Comparison of ENCODE assay signal across 1 cellular context in the genomic region with DNA sequence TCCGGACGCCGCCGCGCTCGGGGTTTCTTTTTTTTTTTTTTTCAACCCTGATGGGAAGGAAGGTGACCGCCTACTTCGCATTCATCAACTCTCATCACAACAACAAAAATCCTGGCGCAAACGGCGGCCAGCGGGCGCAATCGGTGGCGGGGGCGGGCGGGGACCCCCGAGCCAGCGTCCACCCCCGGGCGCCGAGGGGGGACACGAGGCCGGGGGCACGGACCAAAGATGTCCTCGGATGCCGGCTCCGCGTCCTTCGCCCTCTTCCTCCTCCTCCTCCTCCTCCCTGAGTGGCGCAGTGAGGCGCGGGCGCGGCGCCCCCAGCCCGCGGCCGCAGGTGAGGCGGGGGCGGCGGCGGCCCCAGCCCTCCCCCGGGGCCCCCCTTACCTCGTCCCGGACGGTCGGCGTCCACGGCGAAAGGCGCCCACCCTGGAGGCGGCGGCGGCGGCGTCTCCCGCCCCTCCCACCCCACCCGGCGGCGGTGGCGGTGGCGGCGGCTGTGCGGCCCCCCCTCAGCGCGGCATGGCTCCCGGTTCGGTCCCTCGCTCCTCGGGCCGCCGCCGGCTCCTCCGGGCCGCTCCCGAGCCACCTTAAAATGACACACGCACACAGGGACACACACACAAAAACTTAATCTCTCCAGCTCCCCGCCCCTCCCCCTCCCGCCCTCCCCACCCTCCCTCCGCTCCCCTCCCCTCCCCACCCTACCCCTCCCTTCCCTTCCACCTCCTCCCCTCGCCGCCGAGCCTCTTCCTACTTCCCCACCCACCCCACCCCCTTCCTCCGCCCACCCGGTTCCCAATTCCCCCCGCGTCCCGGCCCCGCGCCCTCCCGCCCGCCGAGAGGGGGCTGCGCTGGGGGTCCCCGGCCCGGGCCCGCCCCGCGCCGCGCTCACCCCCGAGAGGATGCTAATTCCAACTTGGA.
TF ChIP-seq lines count a peak whose summit lies in the region.

A gene (minus strand): TSS at position 632 of the 924 bp plus-strand sequence.

TF ChIP-seq in HEK293, 187 proteins besides CTCF, POLR2A, EP300 and RAD21 (continued from another document and continues in another):
- TF ChIP-seq, protein P1, sequence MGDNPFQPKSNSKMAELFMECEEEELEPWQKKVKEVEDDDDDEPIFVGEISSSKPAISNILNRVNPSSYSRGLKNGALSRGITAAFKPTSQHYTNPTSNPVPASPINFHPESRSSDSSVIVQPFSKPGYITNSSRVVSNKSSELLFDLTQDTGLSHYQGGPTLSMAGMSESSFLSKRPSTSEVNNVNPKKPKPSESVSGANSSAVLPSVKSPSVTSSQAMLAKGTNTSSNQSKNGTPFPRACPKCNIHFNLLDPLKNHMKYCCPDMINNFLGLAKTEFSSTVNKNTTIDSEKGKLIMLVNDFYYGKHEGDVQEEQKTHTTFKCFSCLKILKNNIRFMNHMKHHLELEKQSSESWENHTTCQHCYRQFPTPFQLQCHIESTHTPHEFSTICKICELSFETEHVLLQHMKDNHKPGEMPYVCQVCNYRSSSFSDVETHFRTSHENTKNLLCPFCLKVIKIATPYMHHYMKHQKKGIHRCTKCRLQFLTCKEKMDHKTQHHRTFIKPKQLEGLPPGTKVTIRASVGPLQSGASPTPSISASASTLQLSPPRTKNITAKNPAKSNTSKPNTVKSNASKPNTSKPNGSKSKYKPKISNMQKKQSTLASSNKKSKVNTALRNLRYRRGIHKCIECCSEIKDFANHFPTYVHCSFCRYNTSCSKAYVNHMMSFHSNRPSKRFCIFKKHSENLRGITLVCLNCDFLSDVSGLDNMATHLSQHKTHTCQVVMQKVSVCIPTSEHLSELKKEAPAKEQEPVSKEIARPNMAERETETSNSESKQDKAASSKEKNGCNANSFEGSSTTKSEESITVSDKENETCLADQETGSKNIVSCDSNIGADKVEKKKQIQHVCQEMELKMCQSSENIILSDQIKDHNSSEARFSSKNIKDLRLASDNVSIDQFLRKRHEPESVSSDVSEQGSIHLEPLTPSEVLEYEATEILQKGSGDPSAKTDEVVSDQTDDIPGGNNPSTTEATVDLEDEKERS (tag by site-specific recombination; IDR thresholded peaks at IDR 0.05) = no peak
- TF ChIP-seq ZNF549 (tag by site-specific recombination; IDR thresholded peaks at IDR 0.05) (no peak), ZNF114 (tag by site-specific recombination; IDR thresholded peaks at IDR 0.05) (no peak), ZNF138 (tag by site-specific recombination; IDR thresholded peaks at IDR 0.05; ENCODE audit: borderline replicate concordance) (no peak), ZFHX2 (tag by site-specific recombination; conservative IDR thresholded peaks at IDR 0.05) (peak; percentile 86), ZNF24 (tag by site-specific recombination; IDR thresholded peaks at IDR 0.05) (no peak), HOXD13 (CRISPR knock-in tag; IDR thresholded peaks at IDR 0.05; ENCODE audit: borderline replicate concordance) (no peak), ZNF623 (tag by site-specific recombination; IDR thresholded peaks at IDR 0.05) (no peak), GLIS2 (tag by site-specific recombination; IDR thresholded peaks at IDR 0.05) (0 out of 2 replicates have a peak, but pooled peaks have one; percentile 17), ZNF214 (tag by site-specific recombination; IDR thresholded peaks at IDR 0.05; ENCODE audit: borderline replicate concordance) (no peak), ZBTB8A (tag by site-specific recombination; IDR thresholded peaks at IDR 0.05) (peak; percentile 83), ZNF133 (tag by site-specific recombination; IDR thresholded peaks at IDR 0.05) (no peak), SALL2 (tag by site-specific recombination; IDR thresholded peaks at IDR 0.05; ENCODE audit: borderline replicate concordance) (no peak), ZNF747 (tag by site-specific recombination; IDR thresholded peaks at IDR 0.05) (no peak), ZNF394 (tag by site-specific recombination; IDR thresholded peaks at IDR 0.05; ENCODE audit: borderline replicate concordance) (no peak), ZFP69B (tag by site-specific recombination; IDR thresholded peaks at IDR 0.05) (no peak), SP2 (tag by site-specific recombination; IDR thresholded peaks at IDR 0.05) (no peak)
- TF ChIP-seq, protein P2, sequence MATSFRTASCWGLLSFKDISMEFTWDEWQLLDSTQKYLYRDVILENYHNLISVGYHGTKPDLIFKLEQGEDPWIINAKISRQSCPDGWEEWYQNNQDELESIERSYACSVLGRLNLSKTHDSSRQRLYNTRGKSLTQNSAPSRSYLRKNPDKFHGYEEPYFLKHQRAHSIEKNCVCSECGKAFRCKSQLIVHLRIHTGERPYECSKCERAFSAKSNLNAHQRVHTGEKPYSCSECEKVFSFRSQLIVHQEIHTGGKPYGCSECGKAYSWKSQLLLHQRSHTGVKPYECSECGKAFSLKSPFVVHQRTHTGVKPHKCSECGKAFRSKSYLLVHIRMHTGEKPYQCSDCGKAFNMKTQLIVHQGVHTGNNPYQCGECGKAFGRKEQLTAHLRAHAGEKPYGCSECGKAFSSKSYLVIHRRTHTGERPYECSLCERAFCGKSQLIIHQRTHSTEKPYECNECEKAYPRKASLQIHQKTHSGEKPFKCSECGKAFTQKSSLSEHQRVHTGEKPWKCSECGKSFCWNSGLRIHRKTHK (tag by site-specific recombination; IDR thresholded peaks at IDR 0.05) = no peak
- TF ChIP-seq, protein P3, sequence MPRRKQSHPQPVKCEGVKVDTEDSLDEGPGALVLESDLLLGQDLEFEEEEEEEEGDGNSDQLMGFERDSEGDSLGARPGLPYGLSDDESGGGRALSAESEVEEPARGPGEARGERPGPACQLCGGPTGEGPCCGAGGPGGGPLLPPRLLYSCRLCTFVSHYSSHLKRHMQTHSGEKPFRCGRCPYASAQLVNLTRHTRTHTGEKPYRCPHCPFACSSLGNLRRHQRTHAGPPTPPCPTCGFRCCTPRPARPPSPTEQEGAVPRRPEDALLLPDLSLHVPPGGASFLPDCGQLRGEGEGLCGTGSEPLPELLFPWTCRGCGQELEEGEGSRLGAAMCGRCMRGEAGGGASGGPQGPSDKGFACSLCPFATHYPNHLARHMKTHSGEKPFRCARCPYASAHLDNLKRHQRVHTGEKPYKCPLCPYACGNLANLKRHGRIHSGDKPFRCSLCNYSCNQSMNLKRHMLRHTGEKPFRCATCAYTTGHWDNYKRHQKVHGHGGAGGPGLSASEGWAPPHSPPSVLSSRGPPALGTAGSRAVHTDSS (tag by site-specific recombination; IDR thresholded peaks at IDR 0.05) = peak; percentile 87
- TF ChIP-seq, protein P4, sequence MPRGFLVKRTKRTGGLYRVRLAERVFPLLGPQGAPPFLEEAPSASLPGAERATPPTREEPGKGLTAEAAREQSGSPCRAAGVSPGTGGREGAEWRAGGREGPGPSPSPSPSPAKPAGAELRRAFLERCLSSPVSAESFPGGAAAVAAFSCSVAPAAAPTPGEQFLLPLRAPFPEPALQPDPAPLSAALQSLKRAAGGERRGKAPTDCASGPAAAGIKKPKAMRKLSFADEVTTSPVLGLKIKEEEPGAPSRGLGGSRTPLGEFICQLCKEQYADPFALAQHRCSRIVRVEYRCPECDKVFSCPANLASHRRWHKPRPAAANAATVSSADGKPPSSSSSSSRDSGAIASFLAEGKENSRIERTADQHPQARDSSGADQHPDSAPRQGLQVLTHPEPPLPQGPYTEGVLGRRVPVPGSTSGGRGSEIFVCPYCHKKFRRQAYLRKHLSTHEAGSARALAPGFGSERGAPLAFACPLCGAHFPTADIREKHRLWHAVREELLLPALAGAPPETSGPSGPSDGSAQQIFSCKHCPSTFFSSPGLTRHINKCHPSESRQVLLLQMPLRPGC (tag by site-specific recombination; IDR thresholded peaks at IDR 0.05) = no peak
- TF ChIP-seq, protein P5, sequence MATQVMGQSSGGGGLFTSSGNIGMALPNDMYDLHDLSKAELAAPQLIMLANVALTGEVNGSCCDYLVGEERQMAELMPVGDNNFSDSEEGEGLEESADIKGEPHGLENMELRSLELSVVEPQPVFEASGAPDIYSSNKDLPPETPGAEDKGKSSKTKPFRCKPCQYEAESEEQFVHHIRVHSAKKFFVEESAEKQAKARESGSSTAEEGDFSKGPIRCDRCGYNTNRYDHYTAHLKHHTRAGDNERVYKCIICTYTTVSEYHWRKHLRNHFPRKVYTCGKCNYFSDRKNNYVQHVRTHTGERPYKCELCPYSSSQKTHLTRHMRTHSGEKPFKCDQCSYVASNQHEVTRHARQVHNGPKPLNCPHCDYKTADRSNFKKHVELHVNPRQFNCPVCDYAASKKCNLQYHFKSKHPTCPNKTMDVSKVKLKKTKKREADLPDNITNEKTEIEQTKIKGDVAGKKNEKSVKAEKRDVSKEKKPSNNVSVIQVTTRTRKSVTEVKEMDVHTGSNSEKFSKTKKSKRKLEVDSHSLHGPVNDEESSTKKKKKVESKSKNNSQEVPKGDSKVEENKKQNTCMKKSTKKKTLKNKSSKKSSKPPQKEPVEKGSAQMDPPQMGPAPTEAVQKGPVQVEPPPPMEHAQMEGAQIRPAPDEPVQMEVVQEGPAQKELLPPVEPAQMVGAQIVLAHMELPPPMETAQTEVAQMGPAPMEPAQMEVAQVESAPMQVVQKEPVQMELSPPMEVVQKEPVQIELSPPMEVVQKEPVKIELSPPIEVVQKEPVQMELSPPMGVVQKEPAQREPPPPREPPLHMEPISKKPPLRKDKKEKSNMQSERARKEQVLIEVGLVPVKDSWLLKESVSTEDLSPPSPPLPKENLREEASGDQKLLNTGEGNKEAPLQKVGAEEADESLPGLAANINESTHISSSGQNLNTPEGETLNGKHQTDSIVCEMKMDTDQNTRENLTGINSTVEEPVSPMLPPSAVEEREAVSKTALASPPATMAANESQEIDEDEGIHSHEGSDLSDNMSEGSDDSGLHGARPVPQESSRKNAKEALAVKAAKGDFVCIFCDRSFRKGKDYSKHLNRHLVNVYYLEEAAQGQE (tag by site-specific recombination; IDR thresholded peaks at IDR 0.05) = no peak
- TF ChIP-seq, protein P6, sequence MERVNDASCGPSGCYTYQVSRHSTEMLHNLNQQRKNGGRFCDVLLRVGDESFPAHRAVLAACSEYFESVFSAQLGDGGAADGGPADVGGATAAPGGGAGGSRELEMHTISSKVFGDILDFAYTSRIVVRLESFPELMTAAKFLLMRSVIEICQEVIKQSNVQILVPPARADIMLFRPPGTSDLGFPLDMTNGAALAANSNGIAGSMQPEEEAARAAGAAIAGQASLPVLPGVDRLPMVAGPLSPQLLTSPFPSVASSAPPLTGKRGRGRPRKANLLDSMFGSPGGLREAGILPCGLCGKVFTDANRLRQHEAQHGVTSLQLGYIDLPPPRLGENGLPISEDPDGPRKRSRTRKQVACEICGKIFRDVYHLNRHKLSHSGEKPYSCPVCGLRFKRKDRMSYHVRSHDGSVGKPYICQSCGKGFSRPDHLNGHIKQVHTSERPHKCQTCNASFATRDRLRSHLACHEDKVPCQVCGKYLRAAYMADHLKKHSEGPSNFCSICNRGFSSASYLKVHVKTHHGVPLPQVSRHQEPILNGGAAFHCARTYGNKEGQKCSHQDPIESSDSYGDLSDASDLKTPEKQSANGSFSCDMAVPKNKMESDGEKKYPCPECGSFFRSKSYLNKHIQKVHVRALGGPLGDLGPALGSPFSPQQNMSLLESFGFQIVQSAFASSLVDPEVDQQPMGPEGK (tag by site-specific recombination; IDR thresholded peaks at IDR 0.05) = peak; percentile 62; the same call in 1 of the 2 replicates
- TF ChIP-seq, protein P7, sequence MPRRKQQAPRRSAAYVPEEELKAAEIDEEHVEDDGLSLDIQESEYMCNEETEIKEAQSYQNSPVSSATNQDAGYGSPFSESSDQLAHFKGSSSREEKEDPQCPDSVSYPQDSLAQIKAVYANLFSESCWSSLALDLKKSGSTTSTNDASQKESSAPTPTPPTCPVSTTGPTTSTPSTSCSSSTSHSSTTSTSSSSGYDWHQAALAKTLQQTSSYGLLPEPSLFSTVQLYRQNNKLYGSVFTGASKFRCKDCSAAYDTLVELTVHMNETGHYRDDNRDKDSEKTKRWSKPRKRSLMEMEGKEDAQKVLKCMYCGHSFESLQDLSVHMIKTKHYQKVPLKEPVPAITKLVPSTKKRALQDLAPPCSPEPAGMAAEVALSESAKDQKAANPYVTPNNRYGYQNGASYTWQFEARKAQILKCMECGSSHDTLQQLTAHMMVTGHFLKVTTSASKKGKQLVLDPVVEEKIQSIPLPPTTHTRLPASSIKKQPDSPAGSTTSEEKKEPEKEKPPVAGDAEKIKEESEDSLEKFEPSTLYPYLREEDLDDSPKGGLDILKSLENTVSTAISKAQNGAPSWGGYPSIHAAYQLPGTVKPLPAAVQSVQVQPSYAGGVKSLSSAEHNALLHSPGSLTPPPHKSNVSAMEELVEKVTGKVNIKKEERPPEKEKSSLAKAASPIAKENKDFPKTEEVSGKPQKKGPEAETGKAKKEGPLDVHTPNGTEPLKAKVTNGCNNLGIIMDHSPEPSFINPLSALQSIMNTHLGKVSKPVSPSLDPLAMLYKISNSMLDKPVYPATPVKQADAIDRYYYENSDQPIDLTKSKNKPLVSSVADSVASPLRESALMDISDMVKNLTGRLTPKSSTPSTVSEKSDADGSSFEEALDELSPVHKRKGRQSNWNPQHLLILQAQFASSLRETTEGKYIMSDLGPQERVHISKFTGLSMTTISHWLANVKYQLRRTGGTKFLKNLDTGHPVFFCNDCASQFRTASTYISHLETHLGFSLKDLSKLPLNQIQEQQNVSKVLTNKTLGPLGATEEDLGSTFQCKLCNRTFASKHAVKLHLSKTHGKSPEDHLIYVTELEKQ (tag by site-specific recombination; IDR thresholded peaks at IDR 0.05; ENCODE audit: borderline replicate concordance) = no peak
- TF ChIP-seq, protein P8, sequence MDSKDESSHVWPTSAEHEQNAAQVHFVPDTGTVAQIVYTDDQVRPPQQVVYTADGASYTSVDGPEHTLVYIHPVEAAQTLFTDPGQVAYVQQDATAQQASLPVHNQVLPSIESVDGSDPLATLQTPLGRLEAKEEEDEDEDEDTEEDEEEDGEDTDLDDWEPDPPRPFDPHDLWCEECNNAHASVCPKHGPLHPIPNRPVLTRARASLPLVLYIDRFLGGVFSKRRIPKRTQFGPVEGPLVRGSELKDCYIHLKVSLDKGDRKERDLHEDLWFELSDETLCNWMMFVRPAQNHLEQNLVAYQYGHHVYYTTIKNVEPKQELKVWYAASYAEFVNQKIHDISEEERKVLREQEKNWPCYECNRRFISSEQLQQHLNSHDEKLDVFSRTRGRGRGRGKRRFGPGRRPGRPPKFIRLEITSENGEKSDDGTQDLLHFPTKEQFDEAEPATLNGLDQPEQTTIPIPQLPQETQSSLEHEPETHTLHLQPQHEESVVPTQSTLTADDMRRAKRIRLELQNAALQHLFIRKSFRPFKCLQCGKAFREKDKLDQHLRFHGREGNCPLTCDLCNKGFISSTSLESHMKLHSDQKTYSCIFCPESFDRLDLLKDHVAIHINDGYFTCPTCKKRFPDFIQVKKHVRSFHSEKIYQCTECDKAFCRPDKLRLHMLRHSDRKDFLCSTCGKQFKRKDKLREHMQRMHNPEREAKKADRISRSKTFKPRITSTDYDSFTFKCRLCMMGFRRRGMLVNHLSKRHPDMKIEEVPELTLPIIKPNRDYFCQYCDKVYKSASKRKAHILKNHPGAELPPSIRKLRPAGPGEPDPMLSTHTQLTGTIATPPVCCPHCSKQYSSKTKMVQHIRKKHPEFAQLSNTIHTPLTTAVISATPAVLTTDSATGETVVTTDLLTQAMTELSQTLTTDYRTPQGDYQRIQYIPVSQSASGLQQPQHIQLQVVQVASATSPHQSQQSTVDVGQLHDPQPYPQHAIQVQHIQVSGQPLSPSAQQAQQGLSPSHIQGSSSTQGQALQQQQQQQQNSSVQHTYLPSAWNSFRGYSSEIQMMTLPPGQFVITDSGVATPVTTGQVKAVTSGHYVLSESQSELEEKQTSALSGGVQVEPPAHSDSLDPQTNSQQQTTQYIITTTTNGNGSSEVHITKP (tag by site-specific recombination; IDR thresholded peaks at IDR 0.05) = no peak
- TF ChIP-seq, protein P9, sequence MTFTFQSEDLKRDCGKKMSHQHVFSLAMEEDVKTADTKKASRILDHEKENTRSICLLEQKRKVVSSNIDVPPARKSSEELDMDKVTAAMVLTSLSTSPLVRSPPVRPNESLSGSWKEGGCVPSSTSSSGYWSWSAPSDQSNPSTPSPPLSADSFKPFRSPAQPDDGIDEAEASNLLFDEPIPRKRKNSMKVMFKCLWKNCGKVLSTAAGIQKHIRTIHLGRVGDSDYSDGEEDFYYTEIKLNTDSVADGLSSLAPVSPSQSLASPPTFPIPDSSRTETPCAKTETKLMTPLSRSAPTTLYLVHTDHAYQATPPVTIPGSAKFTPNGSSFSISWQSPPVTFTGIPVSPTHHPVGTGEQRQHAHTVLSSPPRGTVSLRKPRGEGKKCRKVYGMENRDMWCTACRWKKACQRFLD (tag by site-specific recombination; IDR thresholded peaks at IDR 0.05) = no peak
